Comparison of ENCODE assay signal across 10 cellular contexts in the genomic region with DNA sequence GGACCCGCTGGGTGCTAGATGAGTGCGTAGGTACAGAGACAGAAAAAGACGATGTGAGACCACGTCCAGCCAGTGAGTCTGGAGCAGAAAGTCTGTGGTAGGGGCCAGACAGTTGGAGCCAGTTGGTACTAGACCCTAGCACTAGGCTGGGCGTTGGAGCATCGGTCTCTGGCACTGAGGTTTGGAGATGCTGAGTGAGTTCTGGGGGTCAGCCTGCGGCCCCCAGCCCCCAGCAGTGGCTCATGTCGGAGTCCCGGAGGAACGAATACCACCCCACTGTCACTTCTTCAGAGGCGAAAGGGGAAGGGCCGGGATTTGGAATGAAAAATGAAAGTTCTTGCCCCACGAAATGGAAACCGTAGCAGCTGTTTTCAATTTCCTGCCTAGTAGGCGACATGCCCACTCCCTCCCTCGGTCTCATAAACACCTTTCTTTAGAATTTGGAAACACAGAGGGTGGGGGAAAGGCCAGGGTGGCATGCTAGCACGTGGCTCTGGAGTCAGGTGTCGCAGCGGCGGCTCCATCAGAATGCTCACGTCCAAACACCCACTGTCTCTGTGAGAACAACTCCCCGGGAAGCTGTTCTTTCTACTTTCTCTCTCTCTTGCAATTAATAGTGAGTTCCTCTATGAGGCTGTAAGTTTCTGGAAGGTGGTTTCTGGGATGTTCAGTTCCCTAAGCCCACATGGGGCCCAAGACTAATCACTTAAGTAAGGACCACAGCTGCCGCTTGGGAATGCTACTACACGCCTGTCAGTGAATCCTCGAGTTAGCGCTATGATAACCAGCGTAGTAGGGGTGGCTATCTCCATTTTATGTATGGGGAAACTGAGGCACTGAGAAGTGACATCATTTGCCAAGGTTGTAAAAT.
A peak's percentile ranks its signal among the peaks of the same experiment; 100 is the strongest.
DNase-seq lines count a peak whose midpoint lies in the region; ATAC-seq and TF ChIP-seq lines count a peak whose summit lies in the region.
"Had no signal": no experiment of that assay in that cellular context is flagged by ENCODE, and none has a peak within 500 bp of the region (broad histone marks: within the 10 kb centered on the region; RNA-seq: fewer than 3 reads in every experiment).

No MANE protein-coding gene starts in this region.

- intact Hi-C loops in activated B cell treated with CpG ODN at 0.5 μM for 24 hours (cut with micrococcal nuclease), result loop anchor here (1.0 to 10.0 kb wide), 2 partner anchors 15 to 441 kb away; no protein-coding TSS in a partner anchor

- 0 out of 2 replicates have a peak overlapping the region, but pooled peaks have one; percentile 3 for H3K4me3 ChIP-seq in BJ (ENCODE audit: low read depth, low read length)

- H3K27me3 Mint-ChIP-seq in activated B cell treated with CpG ODN at 0.5 μM for 24 hours (no peaks in the 10 kb centered on the region), memory B cell (no peaks in the 10 kb centered on the region)

- peaks cover 36% of the 10 kb centered on the region for H3K27me3 ChIP-seq in BJ (ENCODE audit: control insufficient read depth, insufficient read depth, low read length)

- H3K9me3 Mint-ChIP-seq in activated B cell treated with CpG ODN at 0.5 μM for 24 hours (no peaks in the 10 kb centered on the region), memory B cell (no peaks in the 10 kb centered on the region)

- TF ChIP-seq CTCF in BJ (IDR thresholded peaks at IDR 0.05; ENCODE audit: insufficient read depth, low read depth, low read length), result no peak
- no peak for TF ChIP-seq CTCF in activated B cell treated with CpG ODN at 0.5 μM for 24 hours (IDR thresholded peaks at IDR 0.05)

- POLR2A ChIA-PET in BJ (lab: Charles Lee), result no interaction called here
- POLR2A ChIA-PET in activated B cell treated with CpG ODN at 0.5 μM for 24 hours (lab: Charles Lee), result interaction anchor here (0.6 to 2.0 kb wide), 8 partner anchors 10 to 239 kb away, joined by 3 to 6 read pairs (median 4); a partner anchor contains a TSS

- H3K27ac Mint-ChIP-seq in activated B cell treated with CpG ODN at 0.5 μM for 24 hours (peak overlapping the region; percentile 84), memory B cell (peak overlapping the region; percentile 88)

- CTCF ChIA-PET in BJ (lab: Yijun Ruan, JAX), result interaction anchor here (0.9 to 2.8 kb wide), 6 partner anchors 9 to 176 kb away, joined by 3 to 12 read pairs (median 6); no protein-coding TSS in a partner anchor
- CTCF ChIA-PET in activated B cell treated with CpG ODN at 0.5 μM for 24 hours (lab: Charles Lee), result interaction anchor here (0.7 to 4.3 kb wide), 2 partner anchors 20 to 175 kb away, joined by 3 to 31 read pairs; no protein-coding TSS in a partner anchor

- H3K4me3 Mint-ChIP-seq in activated B cell treated with CpG ODN at 0.5 μM for 24 hours (peak overlapping the region; percentile 78), memory B cell (peak overlapping the region; percentile 80)

- ATAC-seq in GM18511 (IDR thresholded peaks at IDR 0.05; ENCODE audit: unreplicated experiment) (peak; percentile 70), activated B cell treated with CpG ODN at 0.5 μM for 24 hours (ENCODE audit: low read depth) (peak; percentile 29), memory B cell (ENCODE audit: low read depth) (peak; percentile 62), HG02981 (IDR thresholded peaks at IDR 0.05; ENCODE audit: unreplicated experiment) (no peak), HG03280 (IDR thresholded peaks at IDR 0.05; ENCODE audit: unreplicated experiment) (no peak)

- H3K4me1 Mint-ChIP-seq in activated B cell treated with CpG ODN at 0.5 μM for 24 hours (peaks cover 89% of the 10 kb centered on the region), memory B cell (peaks cover 42% of the 10 kb centered on the region)

- H3K36me3 ChIP-seq in BJ (ENCODE audit: control insufficient read depth, insufficient read depth, low read length), result no peaks in the 10 kb centered on the region

- DNase-seq in BJ (ENCODE audit: low read depth), result no peak
- DNase-seq in activated B cell treated with CpG ODN at 0.5 μM for 24 hours, result peak; percentile 27
- DNase-seq in memory B cell (ENCODE audit: low spot score in 2 of 2), result peak; percentile 32 to 33
- DNase-seq in H4 (ENCODE audit: low spot score), result no peak
- DNase-seq in stimulated activated naive CD4-positive, alpha-beta T cell (lab: John Stamatoyannopoulos, UW), result no peak
- DNase-seq: NCI-H446, SK-N-SH had no signal

- H3K36me3 Mint-ChIP-seq in activated B cell treated with CpG ODN at 0.5 μM for 24 hours (ENCODE audit: low read depth) (no peaks in the 10 kb centered on the region), memory B cell (no peaks in the 10 kb centered on the region)

Comparison
In these comparisons a context has a peak if more than half of its experiments do, and no peak if none do; other contexts are left out.
1. DNase-seq: peak in activated B cell treated with CpG ODN at 0.5 μM for 24 hours (single experiment) and memory B cell (2 of 2); none in BJ (single experiment), H4 (single experiment) and stimulated activated naive CD4-positive, alpha-beta T cell (0 of 6).
2. ATAC-seq: peak in GM18511 (single experiment), activated B cell treated with CpG ODN at 0.5 μM for 24 hours (single experiment) and memory B cell (single experiment); none in HG02981 (single experiment) and HG03280 (single experiment).